In genomic region chr10:62087341-62087740, GRCh38 we compare ENCODE assay signal across 18 cellular contexts.
DNase-seq lines count a peak whose midpoint lies in the region; ATAC-seq and TF ChIP-seq lines count a peak whose summit lies in the region.
"Had no signal": no experiment of that assay in that cellular context is flagged by ENCODE, and none has a peak within 500 bp of the region (broad histone marks: within the 10 kb centered on the region; RNA-seq: fewer than 3 reads in every experiment).

No MANE protein-coding gene starts in this region.

- H3K36me3 ChIP-seq in Caco-2 (ENCODE audit: control insufficient read depth, insufficient read depth, low read length), result peaks cover 24% of the 10 kb centered on the region
- peaks cover 70% of the 10 kb centered on the region for H3K36me3 ChIP-seq in adipocyte (ENCODE audit: control insufficient read depth, insufficient read depth, low read length, severe bottlenecking)

- TF ChIP-seq CTCF in Caco-2 (IDR thresholded peaks at IDR 0.05; ENCODE audit: insufficient read depth in 1 of 2, low read depth in 1 of 2, low read length in 1 of 2, severe bottlenecking in 1 of 2, unreplicated experiment in 1 of 2), result no peak

- no peaks in the 10 kb centered on the region for H3K9me3 ChIP-seq in Caco-2
- H3K9me3 ChIP-seq in adipocyte (ENCODE audit: control insufficient read depth, low read length), result no peaks in the 10 kb centered on the region

- H3K4me3 Mint-ChIP-seq in Caco-2 (ENCODE audit: unreplicated experiment) (no peak overlapping the region), immature natural killer cell (no peak overlapping the region)

- H3K27me3 Mint-ChIP-seq in Caco-2 (ENCODE audit: insufficient read depth, unreplicated experiment), result no peaks in the 10 kb centered on the region
- H3K27me3 Mint-ChIP-seq in immature natural killer cell (ENCODE audit: low read depth in 3 of 3), result peaks cover 1 to 4% (median 3%) of the 10 kb centered on the region in 3 donors

- H3K4me3 ChIP-seq in Caco-2 (ENCODE audit: low read depth, low read length) (no peak overlapping the region), adipocyte (ENCODE audit: low read length) (no peak overlapping the region)

- ATAC-seq in GM18498 (IDR thresholded peaks at IDR 0.05; ENCODE audit: unreplicated experiment) (peak; percentile 40), HG03108 (IDR thresholded peaks at IDR 0.05; ENCODE audit: unreplicated experiment) (peak; percentile 39), HG03095 (IDR thresholded peaks at IDR 0.05; ENCODE audit: unreplicated experiment) (no peak)
- ATAC-seq: SK-N-SH treated with all-trans-retinoic acid at 6 μM for 48 hours had no signal

- H3K27ac Mint-ChIP-seq in Caco-2 (ENCODE audit: unreplicated experiment), result peak overlapping the region; percentile 88
- no peak overlapping the region for H3K27ac Mint-ChIP-seq in immature natural killer cell

- POLR2A ChIA-PET in Caco-2 (lab: Charles Lee), result no interaction called here

- no peak for TF ChIP-seq POLR2A in erythroblast (IDR thresholded peaks at IDR 0.05; ENCODE audit: low read length)

- DNase-seq in Caco-2 (no peak), adipocyte (ENCODE audit: low read depth) (no peak), DMS114 treated with DMSO at 0.1 percent for 48 hours (lab: John Stamatoyannopoulos, UW; ENCODE audit: unreplicated experiment) (no peak), erythroblast (lab: John Stamatoyannopoulos, UW) (no peak), immature natural killer cell (no peak)
- DNase-seq: ACHN, DMS 273 treated with DMSO at 0.1 percent for 48 hours, MM.1S, NCI-H1092, NCI-H2081 treated with DMSO at 0.1 percent for 48 hours, NCI-H226, NCI-H524, NCI-H82, SHP77 had no signal

- H3K36me3 Mint-ChIP-seq in Caco-2 (ENCODE audit: insufficient read depth, unreplicated experiment), result peaks cover 100% of the 10 kb centered on the region
- peaks cover 41 to 56% (median 41%) of the 10 kb centered on the region in 3 donors for H3K36me3 Mint-ChIP-seq in immature natural killer cell

- intact Hi-C loops in Caco-2 (cut with micrococcal nuclease; ENCODE audit: unreplicated experiment), result no loop called here

- H3K4me1 ChIP-seq in Caco-2 (peaks cover 51% of the 10 kb centered on the region), adipocyte (ENCODE audit: control insufficient read depth, insufficient read depth, low read length) (peaks cover 81% of the 10 kb centered on the region)

- H3K27me3 ChIP-seq in Caco-2 (replicated peaks; ENCODE audit: control insufficient read depth, insufficient read depth, low read length) (no peaks in the 10 kb centered on the region), adipocyte (replicated peaks; ENCODE audit: control insufficient read depth, insufficient read depth, low read length) (no peaks in the 10 kb centered on the region)

- CTCF ChIA-PET in Caco-2 (lab: Charles Lee), result interaction anchor here (0.6 to 0.8 kb wide), 2 partner anchors 14 to 49 kb away, joined by 3 read pairs; no protein-coding TSS in a partner anchor

- BruUV-seq in Caco-2 (replicated peaks; lab: Mats Ljungman, UMichigan), result no TSS peak

- H3K9me3 Mint-ChIP-seq in Caco-2 (ENCODE audit: unreplicated experiment) (peaks cover 7% of the 10 kb centered on the region), immature natural killer cell (no peaks in the 10 kb centered on the region)

- H3K4me1 Mint-ChIP-seq in Caco-2 (ENCODE audit: low read depth, unreplicated experiment) (peaks cover 75% of the 10 kb centered on the region), immature natural killer cell (peaks cover 22 to 37% of the 10 kb centered on the region in 2 donors)

- peak overlapping the region; percentile 45 for H3K9ac ChIP-seq in adipocyte (ENCODE audit: low read length)
